Comparison of ENCODE assay signal across 1 cellular context in genomic region chr11:75784085-75784478, GRCh38.
TF ChIP-seq lines count a peak whose summit lies in the region.

No MANE protein-coding gene starts in this region.

TF ChIP-seq in HepG2, 621 proteins besides CTCF, POLR2A, EP300 and RAD21 (continues in another document):
- TF ChIP-seq ZNF646 (CRISPR knock-in tag; IDR thresholded peaks at IDR 0.05), result no peak
- TF ChIP-seq ZNF672 (CRISPR knock-in tag; IDR thresholded peaks at IDR 0.05), result no peak
- no peak for TF ChIP-seq ZBTB43 (CRISPR knock-in tag; conservative IDR thresholded peaks at IDR 0.05)
- no peak for TF ChIP-seq HDAC6 (IDR thresholded peaks at IDR 0.05; ENCODE audit: low read depth, low read length)
- TF ChIP-seq TBX2 (CRISPR knock-in tag; IDR thresholded peaks at IDR 0.05; ENCODE audit: borderline replicate concordance), result peak; percentile 36; the same call in 1 of the 2 replicates
- TF ChIP-seq ZNF567 (CRISPR knock-in tag; IDR thresholded peaks at IDR 0.05; ENCODE audit: borderline replicate concordance), result no peak
- TF ChIP-seq KLF16 (CRISPR knock-in tag; IDR thresholded peaks at IDR 0.05), result 0 out of 4 replicates have a peak, but pooled peaks of 1 of the 2 experiments have one; percentile 43
- TF ChIP-seq ZNF430 (CRISPR knock-in tag; IDR thresholded peaks at IDR 0.05), result no peak
- peak; percentile 82 for TF ChIP-seq HDAC2 (CRISPR knock-in tag; IDR thresholded peaks at IDR 0.05)
- no peak for TF ChIP-seq HNRNPH1 (optimal IDR thresholded peaks at IDR 0.05; ENCODE audit: low read depth, low read length)
- TF ChIP-seq KMT2B (CRISPR knock-in tag; IDR thresholded peaks at IDR 0.05), result no peak
- TF ChIP-seq ZNF550 (CRISPR knock-in tag; IDR thresholded peaks at IDR 0.05; ENCODE audit: borderline replicate concordance), result no peak
- TF ChIP-seq ZNF816 (CRISPR knock-in tag; IDR thresholded peaks at IDR 0.05; ENCODE audit: borderline replicate concordance), result no peak
- TF ChIP-seq MXD4 (CRISPR knock-in tag; IDR thresholded peaks at IDR 0.05), result no peak
- TF ChIP-seq GTF2F1 (IDR thresholded peaks at IDR 0.05; ENCODE audit: low read length), result 0 out of 2 replicates have a peak, but pooled peaks have one; percentile 42
- TF ChIP-seq ZNF772 (CRISPR knock-in tag; IDR thresholded peaks at IDR 0.05), result no peak
- no peak for TF ChIP-seq SNAI1 (CRISPR knock-in tag; IDR thresholded peaks at IDR 0.05; ENCODE audit: borderline replicate concordance)
- no peak for TF ChIP-seq ZNF589 (CRISPR knock-in tag; conservative IDR thresholded peaks at IDR 0.05)
- TF ChIP-seq GMEB2 (CRISPR knock-in tag; IDR thresholded peaks at IDR 0.05; ENCODE audit: low read depth), result no peak
- no peak for TF ChIP-seq U2AF1 (optimal IDR thresholded peaks at IDR 0.05; ENCODE audit: low read depth, low read length)
- TF ChIP-seq ZNF7 (CRISPR knock-in tag; IDR thresholded peaks at IDR 0.05), result no peak
- no peak for TF ChIP-seq KIAA2018 (CRISPR knock-in tag; IDR thresholded peaks at IDR 0.05; ENCODE audit: borderline replicate concordance)
- TF ChIP-seq ZNF407 (CRISPR knock-in tag; IDR thresholded peaks at IDR 0.05; ENCODE audit: not compliant biosample characterization), result no peak
